In the genomic region with DNA sequence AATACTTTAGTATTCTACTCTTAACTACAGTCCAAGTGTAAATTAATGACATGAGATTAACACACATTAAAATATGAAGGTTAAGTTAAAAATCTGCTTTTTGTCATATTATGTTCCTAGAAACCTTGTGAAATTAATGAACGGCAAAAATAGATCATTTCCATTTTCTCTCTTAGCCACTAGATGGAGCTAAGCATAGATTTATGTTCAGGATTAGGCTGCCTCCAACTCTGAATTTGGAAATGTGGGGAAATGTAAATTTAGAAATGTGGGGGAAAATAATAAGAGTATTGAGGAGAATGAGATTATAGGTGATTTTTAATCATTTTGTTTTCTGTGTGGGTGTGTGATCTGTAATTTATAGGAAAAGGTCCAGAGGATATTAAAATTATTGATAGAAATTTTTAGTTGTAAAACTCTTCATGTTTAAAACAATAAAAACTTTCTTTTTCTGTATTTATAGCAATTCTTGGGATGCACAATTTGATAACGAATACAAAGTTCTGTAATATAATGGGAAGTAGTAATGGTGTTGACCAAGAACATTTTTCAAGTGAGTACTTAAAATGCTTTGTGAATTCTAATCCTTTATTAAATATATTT, we compare ENCODE assay signal across 8 cellular contexts. TPM values are rescaled to one million over a fixed set of nuclear protein-coding genes. Genes with fewer than 3 reads are reported as not detected.
DNase-seq lines count a peak whose midpoint lies in the region; ATAC-seq, FAIRE-seq and TF ChIP-seq lines count a peak whose summit lies in the region.

No MANE protein-coding gene starts in this region.

- TF ChIP-seq CTCF in DOHH2 (IDR thresholded peaks at IDR 0.05; ENCODE audit: low read depth, low read length, poor library complexity, severe bottlenecking), result peak; percentile 89
- TF ChIP-seq CTCF in GM12878 (IDR thresholded peaks at IDR 0.05 in 2 of 3, conservative IDR thresholded peaks at IDR 0.05 in 1 of 3; ENCODE audit: control insufficient read depth in 2 of 3, extremely low read depth in 1 of 3, insufficient read depth in 1 of 3, low read depth in 3 of 3, low read length in 3 of 3), result peak; percentile 61 to 73 (median 67)
- peak; percentile 63 for TF ChIP-seq CTCF in HepG2 (CRISPR knock-in tag; IDR thresholded peaks at IDR 0.05)

- peaks cover 10% of the 10 kb centered on the region for H3F3A ChIP-seq in DOHH2 (ENCODE audit: control insufficient read depth, insufficient read depth)

- BruUV-seq in GM12878 (replicated peaks; lab: Mats Ljungman, UMichigan), result no TSS peak
- BruUV-seq in HepG2 (replicated peaks; lab: Mats Ljungman, UMichigan), result no TSS peak

- H3K4me2 ChIP-seq in DOHH2 (ENCODE audit: low read length) (no peak overlapping the region), GM12878 (ENCODE audit: control insufficient read depth, insufficient read depth) (no peak overlapping the region), HepG2 (ENCODE audit: low read depth, low read length) (no peak overlapping the region)

- TF ChIP-seq RAD21 in GM12878 (IDR thresholded peaks at IDR 0.05; ENCODE audit: insufficient read depth, low read depth, low read length) (peak; percentile 57), HepG2 (CRISPR knock-in tag; IDR thresholded peaks at IDR 0.05) (no peak)

- H3K27ac ChIP-seq in DOHH2 (ENCODE audit: low read depth, low read length) (no peak overlapping the region), GM12878 (ENCODE audit: control insufficient read depth, insufficient read depth) (no peak overlapping the region), HepG2 (ENCODE audit: extremely low read length, insufficient read depth, low read length) (no peak overlapping the region)

- no peaks in the 10 kb centered on the region for H3K4me1 ChIP-seq in DOHH2 (ENCODE audit: control insufficient read depth, low read length)
- H3K4me1 ChIP-seq in GM12878 (ENCODE audit: control insufficient read depth, insufficient read depth, low read length), result no peaks in the 10 kb centered on the region
- H3K4me1 ChIP-seq in HepG2 (ENCODE audit: insufficient read depth, low read length), result peaks cover 16% of the 10 kb centered on the region

- no peaks in the 10 kb centered on the region for H3K9me3 ChIP-seq in DOHH2 (ENCODE audit: control insufficient read depth, insufficient read depth, low read length)
- no peaks in the 10 kb centered on the region for H3K9me3 ChIP-seq in GM12878 (replicated peaks; ENCODE audit: control insufficient read depth, insufficient read depth, low read length)
- no peaks in the 10 kb centered on the region for H3K9me3 ChIP-seq in HepG2 (ENCODE audit: low read length)

- H3K9ac ChIP-seq in GM12878 (ENCODE audit: control insufficient read depth, insufficient read depth, low read length) (no peak overlapping the region), HepG2 (ENCODE audit: insufficient read depth, low read depth, low read length) (no peak overlapping the region)

- DNase-seq in M059J (ENCODE audit: low read depth) (peak; percentile 21), GM12878 (ENCODE audit: low read depth, low spot score) (no peak), HepG2 (ENCODE audit: low spot score) (no peak), HPDE6-E6E7 (ENCODE audit: extremely low spot score) (no peak), NCI-H1048 (lab: John Stamatoyannopoulos, UW) (no peak)
- no peak for DNase-seq in effector CD8-positive, alpha-beta T cell (lab: John Stamatoyannopoulos, UW)

- H4K20me1 ChIP-seq in DOHH2 (ENCODE audit: control insufficient read depth, insufficient read depth, low read depth, low read length) (no peaks in the 10 kb centered on the region), GM12878 (ENCODE audit: control insufficient read depth, insufficient read depth) (no peaks in the 10 kb centered on the region), HepG2 (ENCODE audit: insufficient read depth, low read length) (peaks cover 2% of the 10 kb centered on the region; the same call in 1 of the 2 replicates)

- ATAC-seq in GM12878 (peak; percentile 54), HepG2 (no peak), HG02588 (IDR thresholded peaks at IDR 0.05; ENCODE audit: unreplicated experiment) (no peak)

- no peaks in the 10 kb centered on the region; the same call in 1 of the 2 replicates for H3K79me2 ChIP-seq in DOHH2 (ENCODE audit: control insufficient read depth, low read length)
- H3K79me2 ChIP-seq in GM12878 (ENCODE audit: control insufficient read depth, insufficient read depth, low read length), result no peaks in the 10 kb centered on the region; the same call in 1 of the 2 replicates
- no peaks in the 10 kb centered on the region for H3K79me2 ChIP-seq in HepG2 (ENCODE audit: insufficient read depth, low read length)

- TF ChIP-seq EP300 in GM12878 (IDR thresholded peaks at IDR 0.05; ENCODE audit: borderline replicate concordance in 1 of 2, control insufficient read depth in 1 of 2, low read depth in 2 of 2, low read length in 2 of 2), result no peak
- TF ChIP-seq EP300 in HepG2 (IDR thresholded peaks at IDR 0.05; ENCODE audit: low read depth in 2 of 2, low read length in 2 of 2), result no peak
- no peak for TF ChIP-seq EP300 in HepG2 (CRISPR knock-in tag; IDR thresholded peaks at IDR 0.05; ENCODE audit: borderline replicate concordance)

- WGBS in GM12878 (ENCODE audit: insufficient coverage, insufficient replicate concordance, low lambda C conversion rate, missing lambda C conversion rate), result 4% methylated on average over 2 of the region's 2 CpGs
- WGBS in HepG2 (ENCODE audit: low lambda C conversion rate), result 8% methylated on average over 2 of the region's 2 CpGs

- in situ Hi-C loops in GM12878 (cut with MboI), result no loop called here
- in situ Hi-C loops in HepG2 (cut with HindIII; ENCODE audit: extremely low pct_ligation_motif_present, low pct_unique_long_range_greater_than_20kb), result no loop called here

- H3K4me3 ChIP-seq in DOHH2 (ENCODE audit: low read length) (no peak overlapping the region), GM12878 (no peak overlapping the region), HepG2 (replicated peaks in 1 of 3; ENCODE audit: insufficient read depth in 1 of 3, low read depth in 2 of 3, low read length in 3 of 3) (no peak overlapping the region)

- TF ChIP-seq POLR2A in GM12878 (IDR thresholded peaks at IDR 0.05; ENCODE audit: low read depth, low read length), result no peak
- TF ChIP-seq POLR2A in HepG2 (IDR thresholded peaks at IDR 0.05; ENCODE audit: insufficient read depth in 1 of 2, low read depth in 2 of 2, low read length in 2 of 2), result no peak

- no peaks in the 10 kb centered on the region for H3K9me2 ChIP-seq in DOHH2 (replicated peaks; ENCODE audit: control insufficient read depth, low read length)

- peak; percentile 81 for FAIRE-seq in GM12878 (lab: Jason Lieb, UNC)
- FAIRE-seq in HepG2 (lab: Jason Lieb, UNC), result peak; percentile 39

- SMC1A ChIA-PET in GM12878 (lab: Charles Lee; ENCODE audit: uncharacterized antibody, unreplicated experiment), result interaction anchor here (0.7 to 1.9 kb wide), 11 partner anchors 8 to 338 kb away, joined by 3 to 5 read pairs (median 4); no protein-coding TSS in a partner anchor

- H3K27me3 ChIP-seq in DOHH2 (ENCODE audit: control insufficient read depth, low read length) (no peaks in the 10 kb centered on the region), GM12878 (replicated peaks in 1 of 2; ENCODE audit: control insufficient read depth in 2 of 2, insufficient read depth in 2 of 2, low read length in 1 of 2) (no peaks in the 10 kb centered on the region), HepG2 (ENCODE audit: control insufficient read depth in 1 of 2, insufficient read depth in 2 of 2, low read length in 2 of 2) (no peaks in the 10 kb centered on the region)

- CTCF ChIA-PET in GM12878 (lab: Yijun Ruan, JAX), result interaction anchor here (0.6 to 3.1 kb wide), 38 partner anchors 10 to 782 kb away, joined by 3 to 23 read pairs (median 4); partner anchors contain the start of gene LEO1
- CTCF ChIA-PET in HepG2 (lab: Yijun Ruan, JAX; ENCODE audit: low intra/inter-chr PET ratio, low total read pairs), result interaction anchor here (1.4 kb wide), 1 partner anchor 28 kb away, joined by 3 read pairs; no protein-coding TSS in a partner anchor

- H3K36me3 ChIP-seq in DOHH2 (ENCODE audit: control insufficient read depth, low read length) (peaks cover 9% of the 10 kb centered on the region; the same call in 1 of the 2 replicates), GM12878 (ENCODE audit: control insufficient read depth in 2 of 2, insufficient read depth in 2 of 2, low read length in 1 of 2) (peaks cover 1 to 6% of the 10 kb centered on the region in 2 experiments; a peak in 3 of 4 replicates), HepG2 (replicated peaks in 1 of 2; ENCODE audit: control insufficient read depth in 1 of 2, insufficient read depth in 2 of 2, low read length in 2 of 2) (peaks cover 1 to 15% of the 10 kb centered on the region in 2 experiments; a peak in 3 of 5 replicates)

- H2AFZ ChIP-seq in GM12878 (ENCODE audit: control insufficient read depth, low read depth, low read length) (no peak overlapping the region), HepG2 (ENCODE audit: low read length) (no peak overlapping the region)

- RAD21 ChIA-PET in GM12878 (lab: Charles Lee; ENCODE audit: unreplicated experiment), result interaction anchor here (1.0 to 1.9 kb wide), 2 partner anchors 250 to 320 kb away, joined by 5 to 13 read pairs; no protein-coding TSS in a partner anchor

- POLR2A ChIA-PET in GM12878 (lab: Charles Lee), result interaction anchor here (0.6 to 1.0 kb wide), 2 partner anchors 319 to 1147 kb away, joined by 3 to 5 read pairs; no protein-coding TSS in a partner anchor
- POLR2A ChIA-PET in HepG2 (lab: Yijun Ruan, JAX), result interaction anchor here (0.6 kb wide), 1 partner anchor 17 kb away, joined by 5 read pairs; no protein-coding TSS in a partner anchor

- intact Hi-C loops in GM12878 (cut with micrococcal nuclease; ENCODE audit: unreplicated experiment), result loop anchor here (5.0 kb wide), 1 partner anchor 319 kb away; no protein-coding TSS in a partner anchor
- intact Hi-C loops in HepG2 (cut with micrococcal nuclease; ENCODE audit: unreplicated experiment), result no loop called here

RNA-seq across cellular contexts. Expression of gene TMOD3, which starts 59.2 kb away (rescaled TPM):
- 32.3 and 50.0 TPM in 2 replicates for total RNA-seq in M059J (2014; rRNA removed; shearing (Covaris generic))
- 39.9 and 41.0 TPM in 2 replicates for total RNA-seq in GM12878 (2013; cell fraction: nucleolus; rRNA removed)
- total RNA-seq in GM12878 (2014; rRNA removed) (21.6 and 27.1 TPM in 2 replicates), GM12878 (2014; rRNA removed; fragmentation: Illumina TruSeq; extraction: Trizol) (32.8 and 34.6 TPM in 2 replicates), GM12878 (2021) (32.2 and 32.6 TPM in 2 replicates), HepG2 (2016; rRNA removed; fragmentation: Illumina TruSeq; extraction: Trizol) (23.2 and 33.7 TPM in 2 replicates)
- 7.2 TPM for polyA plus RNA-seq in GM12878 (2011; ENCODE audit: low read depth)
- polyA plus RNA-seq in GM12878 (2011; rRNA removed) (19.4 and 34.8 TPM in 2 replicates), GM12878 (2014; fragmentation: Illumina TruSeq; extraction: Trizol) (23.4 and 24.6 TPM in 2 replicates), GM12878 (2014; fragmentation: Nextera tagmentation; extraction: Ambion mirVana) (1 to 10 TPM; 5.2 to 7.5 TPM), GM12878 (2014; rRNA removed) (16.7 and 20.1 TPM in 2 replicates), GM12878 (2016; fragmentation: Nextera tagmentation; extraction: Ambion mirVana) (10 to 100 TPM; 35.7 to 39.4 TPM), HepG2 (2011; rRNA removed) (5.0 and 5.1 TPM in 2 replicates)
- polyA plus RNA-seq in GM12878 (2011; cell fraction: cytosol; rRNA removed), result 6.3 and 7.8 TPM in 2 replicates
- 11.2 and 11.4 TPM in 2 replicates for polyA plus RNA-seq in GM12878 (2011; cell fraction: nucleus; rRNA removed)
- 10.8 and 13.7 TPM in 2 replicates for polyA plus RNA-seq in GM12878 (2012)
- polyA minus RNA-seq in GM12878 (2011; rRNA and poly(A)+ RNA removed), result 11.6 and 17.8 TPM in 2 replicates
- 7.9 and 10.6 TPM in 2 replicates for polyA minus RNA-seq in GM12878 (2011; cell fraction: cytosol; rRNA and poly(A)+ RNA removed)
- 8.3 and 20.8 TPM in 2 replicates for polyA minus RNA-seq in GM12878 (2011; cell fraction: nucleus; rRNA and poly(A)+ RNA removed)
- 9.8 and 10.8 TPM in 2 replicates for total RNA-seq in HepG2 (2016; cell fraction: cytosol; rRNA removed; fragmentation: Illumina TruSeq; extraction: Trizol; ENCODE audit: low read depth)
- total RNA-seq in HepG2 (2016; cell fraction: insoluble cytoplasmic fraction; rRNA removed; fragmentation: Illumina TruSeq; extraction: Trizol), result 19.6 and 30.3 TPM in 2 replicates
- total RNA-seq in HepG2 (2016; cell fraction: membrane; rRNA removed; fragmentation: Illumina TruSeq; extraction: Trizol), result 7.2 and 9.7 TPM in 2 replicates
- total RNA-seq in HepG2 (2016; cell fraction: nucleus; rRNA removed; fragmentation: Illumina TruSeq; extraction: Trizol), result 13.6 and 14.7 TPM in 2 replicates
- 2.2 and 4.2 TPM in 2 replicates for polyA plus RNA-seq in HepG2 (2011; cell fraction: cytosol; rRNA removed)
- polyA plus RNA-seq in HepG2 (2011; cell fraction: nucleus; rRNA removed), result 1.7 and 2.5 TPM in 2 replicates
- 7.1 and 8.4 TPM in 2 replicates for polyA plus RNA-seq in HepG2 (2012)
- 0.60 and 0.76 TPM in 2 replicates for polyA plus RNA-seq in HepG2 (2016; cell fraction: cytosol; fragmentation: Illumina TruSeq; extraction: Trizol; ENCODE audit: low read depth)
- polyA plus RNA-seq in HepG2 (2016; cell fraction: insoluble cytoplasmic fraction; fragmentation: Illumina TruSeq; extraction: Trizol; ENCODE audit: low read depth), result 23.4 and 23.6 TPM in 2 replicates
- polyA plus RNA-seq in HepG2 (2016; cell fraction: membrane; fragmentation: Illumina TruSeq; extraction: Trizol; ENCODE audit: low read depth), result 2.7 and 2.8 TPM in 2 replicates
- polyA plus RNA-seq in HepG2 (2016; cell fraction: nucleus; fragmentation: Illumina TruSeq; extraction: Trizol; ENCODE audit: insufficient read depth, low read depth), result 8.8 and 9.6 TPM in 2 replicates
- 5.3 and 23.0 TPM in 2 replicates for polyA minus RNA-seq in HepG2 (2011; rRNA and poly(A)+ RNA removed; ENCODE audit: low replicate concordance)
- polyA minus RNA-seq in HepG2 (2011; cell fraction: cytosol; rRNA and poly(A)+ RNA removed), result 7.6 and 9.3 TPM in 2 replicates
- 14.5 and 15.8 TPM in 2 replicates for polyA minus RNA-seq in HepG2 (2011; cell fraction: nucleus; rRNA and poly(A)+ RNA removed)
